In genomic region chr2:217797661-217798069, GRCh38 we compare ENCODE assay signal across 9 cellular contexts.
DNase-seq lines count a peak whose midpoint lies in the region; ATAC-seq, FAIRE-seq and TF ChIP-seq lines count a peak whose summit lies in the region.
"Had no signal": no experiment of that assay in that cellular context is flagged by ENCODE, and none has a peak within 500 bp of the region (broad histone marks: within the 10 kb centered on the region; RNA-seq: fewer than 3 reads in every experiment).

No MANE protein-coding gene starts in this region.

- H3K9me2 ChIP-seq in MM.1S (replicated peaks; ENCODE audit: insufficient read depth, low read length) = no peaks in the 10 kb centered on the region

- H2AFZ ChIP-seq in MM.1S (ENCODE audit: low read length) = no peak overlapping the region

- H3K36me3 ChIP-seq in MM.1S (replicated peaks; ENCODE audit: insufficient read depth, low read length) (no peaks in the 10 kb centered on the region), right atrium auricular region (peaks cover 40% of the 10 kb centered on the region), spleen (peaks cover 0 to 40% (median 4%) of the 10 kb centered on the region in 6 donors)
- H3K36me3 ChIP-seq: HAP-1 had no signal

- no peak for FAIRE-seq in HTR-8/SVneo (lab: Jason Lieb, UNC)

- H3K27ac ChIP-seq in MM.1S (ENCODE audit: low read length) (no peak overlapping the region), right atrium auricular region (peak overlapping the region in 1 of 2 donors; percentile 17), spleen (no peak overlapping the region)

- DNase-seq in MM.1S (peak; percentile 80), NCI-H69 (lab: John Stamatoyannopoulos, UW) (peak; percentile 25), right atrium auricular region (ENCODE audit: low spot score) (peak; percentile 66), spleen (peak; percentile 70), NCI-H82 (lab: John Stamatoyannopoulos, UW) (no peak), HTR-8/SVneo (ENCODE audit: insufficient read length, low spot score) (no peak)
- DNase-seq: activated naive CD4-positive, alpha-beta T cell had no signal

- TF ChIP-seq POLR2A in spleen (IDR thresholded peaks at IDR 0.05) = no peak

- no peaks in the 10 kb centered on the region for H3F3A ChIP-seq in MM.1S (ENCODE audit: insufficient read depth, low read length)

- WGBS in spleen, 5 donors = 70 to 75% (median 73%) methylated on average over 7 to 8 of the region's 8 CpGs

- H3K4me1 ChIP-seq in MM.1S (ENCODE audit: low read length) = no peaks in the 10 kb centered on the region
- peaks cover 0 to 57% of the 10 kb centered on the region in 2 donors for H3K4me1 ChIP-seq in right atrium auricular region
- H3K4me1 ChIP-seq in spleen = peaks cover 9 to 68% (median 34%) of the 10 kb centered on the region in 6 donors
- H3K4me1 ChIP-seq: HAP-1 had no signal

- no peak overlapping the region for H3K9ac ChIP-seq in MM.1S (ENCODE audit: low read length)

- no peaks in the 10 kb centered on the region for H3K9me3 ChIP-seq in MM.1S (replicated peaks; ENCODE audit: insufficient read depth, low read length)
- no peaks in the 10 kb centered on the region for H3K9me3 ChIP-seq in right atrium auricular region
- no peaks in the 10 kb centered on the region for H3K9me3 ChIP-seq in spleen
- H3K9me3 ChIP-seq: HAP-1 had no signal

- TF ChIP-seq CTCF in MM.1S (IDR thresholded peaks at IDR 0.05; ENCODE audit: low read length) = no peak
- no peak for TF ChIP-seq CTCF in right atrium auricular region (IDR thresholded peaks at IDR 0.05)
- TF ChIP-seq CTCF in spleen (IDR thresholded peaks at IDR 0.05 in 8 of 11, conservative IDR thresholded peaks at IDR 0.05 in 3 of 11) = no peak

- no peak for ATAC-seq in GM21390 (IDR thresholded peaks at IDR 0.05; ENCODE audit: unreplicated experiment)

- no peaks in the 10 kb centered on the region for H3K27me3 ChIP-seq in MM.1S (replicated peaks; ENCODE audit: insufficient read depth, low read length)
- H3K27me3 ChIP-seq in right atrium auricular region = no peaks in the 10 kb centered on the region
- H3K27me3 ChIP-seq in spleen (replicated peaks in 1 of 7) = no peaks in the 10 kb centered on the region

- no peak overlapping the region for H3K4me2 ChIP-seq in MM.1S (ENCODE audit: low read depth, low read length)

- H4K20me1 ChIP-seq in MM.1S (ENCODE audit: insufficient read depth, low read length) = no peaks in the 10 kb centered on the region

- no peak overlapping the region for H3K4me3 ChIP-seq in MM.1S (ENCODE audit: low read length)
- no peak overlapping the region for H3K4me3 ChIP-seq in right atrium auricular region
- no peak overlapping the region for H3K4me3 ChIP-seq in spleen
- H3K4me3 ChIP-seq: HAP-1 had no signal

- intact Hi-C loops in spleen (cut with DNase I; ENCODE audit: low total_unique reads) = no loop called here

- H3K79me2 ChIP-seq in MM.1S (ENCODE audit: low read length) = no peaks in the 10 kb centered on the region

Comparison
In these comparisons a context has a peak if more than half of its experiments do, and no peak if none do; other contexts are left out.
1. DNase-seq: peak in MM.1S (single experiment), NCI-H69 (single experiment), right atrium auricular region (single experiment) and spleen (single experiment); none in NCI-H82 (single experiment) and HTR-8/SVneo (single experiment).